Comparison of ENCODE assay signal across 8 cellular contexts in genomic region chr3:102129774-102130608, GRCh38.
A peak's percentile ranks its signal among the peaks of the same experiment; 100 is the strongest.
DNase-seq lines count a peak whose midpoint lies in the region; ATAC-seq and TF ChIP-seq lines count a peak whose summit lies in the region.

No MANE protein-coding gene starts in this region.

- intact Hi-C loops in prostate gland (cut with DNase I): loop anchor here (10.0 kb wide), 1 partner anchor 315 kb away; no protein-coding TSS in a partner anchor

- peaks cover 0 to 9% of the 10 kb centered on the region in 2 donors for H3K4me1 Mint-ChIP-seq in natural killer cell treated with Interleukin-12 subunit alpha and Interleukin-12 subunit beta and Interleukin-15 and Interleukin-18, amount 100 ng/mL, for 72 hours (ENCODE audit: low read depth in 2 of 2)

- H3K9me3 ChIP-seq in prostate gland: no peaks in the 10 kb centered on the region

- no peak overlapping the region for H3K27ac Mint-ChIP-seq in natural killer cell treated with Interleukin-12 subunit alpha and Interleukin-12 subunit beta and Interleukin-15 and Interleukin-18, amount 100 ng/mL, for 72 hours

- H3K4me3 Mint-ChIP-seq in natural killer cell treated with Interleukin-12 subunit alpha and Interleukin-12 subunit beta and Interleukin-15 and Interleukin-18, amount 100 ng/mL, for 72 hours: no peak overlapping the region

- ATAC-seq in natural killer cell treated with Interleukin-12 subunit alpha and Interleukin-12 subunit beta and Interleukin-15 and Interleukin-18, amount 100 ng/mL, for 72 hours: no peak
- no peak for ATAC-seq in GM21526 (IDR thresholded peaks at IDR 0.05; ENCODE audit: low FRiP score, unreplicated experiment)

- H3K36me3 Mint-ChIP-seq in natural killer cell treated with Interleukin-12 subunit alpha and Interleukin-12 subunit beta and Interleukin-15 and Interleukin-18, amount 100 ng/mL, for 72 hours: no peaks in the 10 kb centered on the region

- no peak overlapping the region for H3K4me3 ChIP-seq in prostate gland

- WGBS in prostate gland: 31% methylated on average over 3 of the region's 3 CpGs

- no peaks in the 10 kb centered on the region for H3K9me3 Mint-ChIP-seq in natural killer cell treated with Interleukin-12 subunit alpha and Interleukin-12 subunit beta and Interleukin-15 and Interleukin-18, amount 100 ng/mL, for 72 hours

- no peaks in the 10 kb centered on the region for H3K27me3 ChIP-seq in prostate gland (replicated peaks; ENCODE audit: insufficient read depth)

- no peaks in the 10 kb centered on the region for H3K4me1 ChIP-seq in prostate gland (replicated peaks)

- H3K27ac ChIP-seq in epithelial cell of prostate (peak overlapping the region; percentile 93), prostate gland (peak overlapping the region; percentile 51 to 54)

- H3K36me3 ChIP-seq in prostate gland: no peaks in the 10 kb centered on the region

- TF ChIP-seq POLR2A in prostate gland (IDR thresholded peaks at IDR 0.05): no peak

- peak; percentile 54 for DNase-seq in COLO829 (ENCODE audit: low spot score)
- DNase-seq in MV-4-11 (lab: John Stamatoyannopoulos, UW): peak; percentile 82
- peak; percentile 79 for DNase-seq in epithelial cell of prostate (ENCODE audit: low read depth, low spot score)
- DNase-seq in prostate gland (ENCODE audit: low spot score): peak; percentile 10
- no peak for DNase-seq in natural killer cell treated with Interleukin-12 subunit alpha and Interleukin-12 subunit beta and Interleukin-15 and Interleukin-18, amount 100 ng/mL, for 72 hours (ENCODE audit: low spot score)
- no peak for DNase-seq in COR-L47 (lab: John Stamatoyannopoulos, UW)
- no peak for DNase-seq in mesenteric fat pad (ENCODE audit: low spot score)

- no peak for TF ChIP-seq CTCF in prostate gland (IDR thresholded peaks at IDR 0.05)

- peaks cover 5 to 8% of the 10 kb centered on the region in 2 donors for H3K27me3 Mint-ChIP-seq in natural killer cell treated with Interleukin-12 subunit alpha and Interleukin-12 subunit beta and Interleukin-15 and Interleukin-18, amount 100 ng/mL, for 72 hours

Comparison
In these comparisons a context has a peak if more than half of its experiments do, and no peak if none do; other contexts are left out.
1. DNase-seq: peak in COLO829 (single experiment), MV-4-11 (single experiment), epithelial cell of prostate (single experiment) and prostate gland (single experiment); none in natural killer cell treated with Interleukin-12 subunit alpha and Interleukin-12 subunit beta and Interleukin-15 and Interleukin-18, amount 100 ng/mL, for 72 hours (single experiment), COR-L47 (single experiment) and mesenteric fat pad (single experiment).